Comparison of ENCODE assay signal across 9 cellular contexts in the genomic region with DNA sequence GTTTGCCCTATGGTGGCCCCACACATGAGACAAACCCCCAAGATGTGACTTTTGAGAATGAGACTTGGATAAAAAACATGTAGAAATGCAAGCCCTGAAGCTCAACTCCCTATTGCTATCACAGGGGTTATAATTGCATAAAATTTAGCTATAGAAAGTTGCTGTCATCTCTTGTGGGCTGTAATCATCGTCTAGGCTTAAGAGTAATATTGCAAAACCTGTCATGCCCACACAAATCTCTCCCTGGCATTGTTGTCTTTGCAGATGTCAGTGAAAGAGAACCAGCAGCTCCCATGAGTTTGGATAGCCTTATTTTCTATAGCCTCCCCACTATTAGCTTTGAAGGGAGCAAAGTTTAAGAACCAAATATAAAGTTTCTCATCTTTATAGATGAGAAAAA. TPM values are rescaled to one million over a fixed set of nuclear protein-coding genes. Genes with fewer than 3 reads are reported as not detected.
"Had no signal": no experiment of that assay in that cellular context is flagged by ENCODE, and none has a peak within 500 bp of the region (broad histone marks: within the 10 kb centered on the region; RNA-seq: fewer than 3 reads in every experiment).

No MANE protein-coding gene starts in this region.

- H3K4me3 ChIP-seq: K562 had no signal

- DNase-seq: KBM-7, KG1 had no signal

- H3K9ac ChIP-seq: KMS-11 had no signal

- H3K27ac ChIP-seq: HL-60, KMS-11 had no signal

- ATAC-seq: K562 had no signal

- H3K4me2 ChIP-seq: KMS-11 had no signal

- FAIRE-seq: HTR-8/SVneo, K562 had no signal

RNA-seq across cellular contexts. Expression of a gene that starts 14.6 kb away (rescaled TPM):
- total RNA-seq: HT-29, IMR-90 had no signal
- polyA plus RNA-seq: IgD-negative memory B cell, IMR-90 had no signal

RNA-seq across cellular contexts. Expression of a gene that starts 17.3 kb away (rescaled TPM):
- total RNA-seq: HT-29 had no signal
- polyA plus RNA-seq: IgD-negative memory B cell had no signal
